10 cellular contexts compared by ENCODE assay signal in the genomic region with DNA sequence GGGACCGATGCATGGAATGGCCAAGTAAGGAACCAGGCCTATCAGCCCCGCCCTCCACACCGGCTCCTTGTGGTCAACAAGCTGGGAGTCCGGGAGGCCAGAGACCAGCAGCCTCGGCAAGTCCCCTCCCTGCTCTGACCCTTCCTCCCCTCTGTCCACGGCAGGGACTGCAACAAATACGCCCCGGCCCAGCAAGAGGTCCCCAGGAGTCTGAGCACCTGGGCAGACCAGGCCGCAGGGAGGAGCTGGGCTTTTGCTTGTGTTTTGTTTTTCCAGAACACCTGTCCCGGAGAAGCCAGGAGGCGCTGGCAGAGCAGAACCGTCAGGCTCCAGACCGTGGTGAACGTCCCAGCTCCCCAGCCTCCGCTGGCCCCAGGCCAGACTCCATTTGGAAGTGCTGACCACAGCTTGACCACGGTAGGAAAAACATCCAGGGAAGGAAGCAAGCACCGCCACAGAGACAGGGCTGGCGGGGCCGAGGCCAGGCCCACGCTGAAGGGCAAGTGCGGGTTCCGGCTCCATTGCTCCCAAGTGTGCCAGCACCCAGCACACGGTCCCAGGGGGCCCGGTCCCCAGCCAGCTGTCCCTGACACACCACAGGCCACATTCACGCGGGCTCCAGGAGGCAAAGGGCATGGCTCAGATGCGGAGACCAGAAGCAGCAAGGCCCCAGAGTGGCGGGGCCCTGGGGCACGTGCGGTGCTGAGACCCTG. TPM values are rescaled to one million over a fixed set of nuclear protein-coding genes. Genes with fewer than 3 reads are reported as not detected.
A peak's percentile ranks its signal among the peaks of the same experiment; 100 is the strongest.
DNase-seq lines count a peak whose midpoint lies in the region; ATAC-seq and TF ChIP-seq lines count a peak whose summit lies in the region.
"Had no signal": no experiment of that assay in that cellular context is flagged by ENCODE, and none has a peak within 500 bp of the region (broad histone marks: within the 10 kb centered on the region; RNA-seq: fewer than 3 reads in every experiment).

No MANE protein-coding gene starts in this region.

- no peak for TF ChIP-seq POLR2A in breast epithelium (IDR thresholded peaks at IDR 0.05)

- POLR2A ChIA-PET in MCF 10A (lab: Yijun Ruan, JAX): interaction anchor here (0.6 kb wide), 1 partner anchor 9 kb away, joined by 5 read pairs; no protein-coding TSS in a partner anchor

- WGBS in endodermal cell (ENCODE audit: insufficient coverage in 1 of 2, insufficient read length in 1 of 2), 2 experiments: 87 to 92% methylated on average over 12 to 30 of the region's 30 CpGs

- ATAC-seq in HG02852 (IDR thresholded peaks at IDR 0.05; ENCODE audit: unreplicated experiment): no peak
- no peak for ATAC-seq in HG03432 (IDR thresholded peaks at IDR 0.05; ENCODE audit: unreplicated experiment)
- ATAC-seq: activated CD8-positive, alpha-beta T cell treated with anti-CD3 and anti-CD28 coated beads for 36 hours had no signal

- H3K4me1 ChIP-seq in breast epithelium: peaks cover 0 to 5% of the 10 kb centered on the region in 2 donors
- H3K4me1 ChIP-seq in endodermal cell (ENCODE audit: control insufficient read depth, insufficient read depth, low read length): no peaks in the 10 kb centered on the region
- H3K4me1 ChIP-seq in mucosa of rectum (ENCODE audit: control insufficient read depth in 2 of 2, insufficient read depth in 2 of 2, low read length in 2 of 2): peaks cover 15 to 23% of the 10 kb centered on the region in 2 donors

- H3K36me3 ChIP-seq in breast epithelium (no peaks in the 10 kb centered on the region), endodermal cell (ENCODE audit: control insufficient read depth, insufficient read depth, low read length) (no peaks in the 10 kb centered on the region), mucosa of rectum (ENCODE audit: control insufficient read depth in 2 of 2, insufficient read depth in 2 of 2, low read length in 2 of 2) (peaks cover 7 to 9% of the 10 kb centered on the region in 2 donors)

- no peaks in the 10 kb centered on the region for H3K27me3 ChIP-seq in breast epithelium
- H3K27me3 ChIP-seq in endodermal cell (ENCODE audit: control insufficient read depth, insufficient read depth, low read length, poor library complexity, severe bottlenecking): no peaks in the 10 kb centered on the region
- no peaks in the 10 kb centered on the region for H3K27me3 ChIP-seq in mucosa of rectum (ENCODE audit: control insufficient read depth in 2 of 2, insufficient read depth in 2 of 2, low read length in 2 of 2)

- H3K36me3 Mint-ChIP-seq in MCF 10A (ENCODE audit: insufficient read depth, unreplicated experiment) (peaks cover 30% of the 10 kb centered on the region), endodermal cell (ENCODE audit: low read depth) (peaks cover 27% of the 10 kb centered on the region)

- H3K4me3 ChIP-seq in breast epithelium (peak overlapping the region in 1 of 3 donors; percentile 36), endodermal cell (ENCODE audit: low read length) (no peak overlapping the region), mucosa of rectum (ENCODE audit: low read length in 2 of 2) (peak overlapping the region in 1 of 2 donors; percentile 34)

- CTCF ChIA-PET in MCF 10A (lab: Yijun Ruan, JAX): interaction anchor here (1.0 kb wide), 1 partner anchor 58 kb away, joined by 3 read pairs; no protein-coding TSS in a partner anchor

- TF ChIP-seq CTCF in breast epithelium (IDR thresholded peaks at IDR 0.05): no peak
- no peak for TF ChIP-seq CTCF in MCF 10A (IDR thresholded peaks at IDR 0.05; ENCODE audit: unreplicated experiment)
- TF ChIP-seq CTCF in endodermal cell (conservative IDR thresholded peaks at IDR 0.05): no peak

- H3K9me3 Mint-ChIP-seq in MCF 10A (ENCODE audit: unreplicated experiment): peaks cover 10% of the 10 kb centered on the region
- H3K9me3 Mint-ChIP-seq in endodermal cell: no peaks in the 10 kb centered on the region
- H3K9me3 Mint-ChIP-seq: activated CD8-positive, alpha-beta T cell treated with anti-CD3 and anti-CD28 coated beads for 36 hours had no signal

- DNase-seq in breast epithelium (ENCODE audit: low spot score in 2 of 2) (peak; percentile 35 to 64), MCF 10A (ENCODE audit: unreplicated experiment) (no peak), endodermal cell (no peak), OCI-M2 (lab: John Stamatoyannopoulos, UW; ENCODE audit: unreplicated experiment) (no peak)
- no peak for DNase-seq in stimulated activated CD4-positive, alpha-beta T cell treated with anti-CD3 and anti-CD28 coated beads, Interleukin-4, amount 100 ng/mL, for 4 hours
- DNase-seq: activated CD8-positive, alpha-beta T cell treated with anti-CD3 and anti-CD28 coated beads for 36 hours had no signal

- BruUV-seq in MCF 10A (replicated peaks; lab: Mats Ljungman, UMichigan): no TSS peak

- H3K4me1 Mint-ChIP-seq in MCF 10A (ENCODE audit: insufficient read depth, unreplicated experiment) (no peaks in the 10 kb centered on the region), endodermal cell (peaks cover 4% of the 10 kb centered on the region)

- intact Hi-C loops in breast epithelium (cut with DNase I; ENCODE audit: low total_unique reads) (no loop called here), MCF 10A (cut with micrococcal nuclease) (no loop called here)

- no peaks in the 10 kb centered on the region for H3K27me3 Mint-ChIP-seq in MCF 10A (ENCODE audit: insufficient read depth, unreplicated experiment)
- no peaks in the 10 kb centered on the region for H3K27me3 Mint-ChIP-seq in endodermal cell (ENCODE audit: insufficient read depth)
- H3K27me3 Mint-ChIP-seq: activated CD8-positive, alpha-beta T cell treated with anti-CD3 and anti-CD28 coated beads for 36 hours; central memory CD8-positive, alpha-beta T cell had no signal

- H3K9ac ChIP-seq in endodermal cell (ENCODE audit: extremely low read depth, low read length, poor library complexity, severe bottlenecking) (no peak overlapping the region), mucosa of rectum (ENCODE audit: low read depth in 1 of 2, low read length in 2 of 2) (peak overlapping the region in 1 of 2 donors; percentile 66)

- H3K4me3 Mint-ChIP-seq in MCF 10A (ENCODE audit: unreplicated experiment) (no peak overlapping the region), endodermal cell (no peak overlapping the region)
- H3K4me3 Mint-ChIP-seq: activated CD8-positive, alpha-beta T cell treated with anti-CD3 and anti-CD28 coated beads for 36 hours; central memory CD8-positive, alpha-beta T cell had no signal

- H3K9me3 ChIP-seq in breast epithelium: no peaks in the 10 kb centered on the region
- no peaks in the 10 kb centered on the region for H3K9me3 ChIP-seq in endodermal cell (ENCODE audit: control insufficient read depth, low read length)
- H3K9me3 ChIP-seq in mucosa of rectum (ENCODE audit: control insufficient read depth in 2 of 2, low read length in 2 of 2): no peaks in the 10 kb centered on the region

- H3K27ac ChIP-seq in breast epithelium (peak overlapping the region in 1 of 2 donors; percentile 70), endodermal cell (ENCODE audit: low read depth, low read length) (peak overlapping the region; percentile 60), mucosa of rectum (ENCODE audit: low read depth in 2 of 2, low read length in 2 of 2) (peak overlapping the region; percentile 74 to 78)

- H3K27ac Mint-ChIP-seq in MCF 10A (ENCODE audit: low read depth, unreplicated experiment): no peak overlapping the region
- H3K27ac Mint-ChIP-seq in endodermal cell: peak overlapping the region; percentile 64
- H3K27ac Mint-ChIP-seq: activated CD8-positive, alpha-beta T cell treated with anti-CD3 and anti-CD28 coated beads for 36 hours had no signal

RNA-seq across cellular contexts. Expression of gene VAV2, which starts 56.6 kb away (rescaled TPM):
- total RNA-seq in breast epithelium (1 to 10 TPM; 5.3 to 9.5 (median 8.8) TPM), MCF 10A (2022) (29.9 and 31.0 TPM in 2 replicates), endodermal cell (10 to 100 TPM; 29.8 to 35.9 TPM)
- 35.5 TPM for polyA plus RNA-seq in endodermal cell (2013, experiment 1 of 2)
- polyA plus RNA-seq in endodermal cell (2013, experiment 2 of 2): 31.9 TPM

Comparison
In these comparisons a context has a peak if more than half of its experiments do, and no peak if none do; other contexts are left out.
1. DNase-seq: peak in breast epithelium (2 of 2); none in MCF 10A (single experiment), endodermal cell (single experiment), stimulated activated CD4-positive, alpha-beta T cell treated with anti-CD3 and anti-CD28 coated beads, Interleukin-4, amount 100 ng/mL, for 4 hours (0 of 2) and OCI-M2 (single experiment).